In the genomic region with DNA sequence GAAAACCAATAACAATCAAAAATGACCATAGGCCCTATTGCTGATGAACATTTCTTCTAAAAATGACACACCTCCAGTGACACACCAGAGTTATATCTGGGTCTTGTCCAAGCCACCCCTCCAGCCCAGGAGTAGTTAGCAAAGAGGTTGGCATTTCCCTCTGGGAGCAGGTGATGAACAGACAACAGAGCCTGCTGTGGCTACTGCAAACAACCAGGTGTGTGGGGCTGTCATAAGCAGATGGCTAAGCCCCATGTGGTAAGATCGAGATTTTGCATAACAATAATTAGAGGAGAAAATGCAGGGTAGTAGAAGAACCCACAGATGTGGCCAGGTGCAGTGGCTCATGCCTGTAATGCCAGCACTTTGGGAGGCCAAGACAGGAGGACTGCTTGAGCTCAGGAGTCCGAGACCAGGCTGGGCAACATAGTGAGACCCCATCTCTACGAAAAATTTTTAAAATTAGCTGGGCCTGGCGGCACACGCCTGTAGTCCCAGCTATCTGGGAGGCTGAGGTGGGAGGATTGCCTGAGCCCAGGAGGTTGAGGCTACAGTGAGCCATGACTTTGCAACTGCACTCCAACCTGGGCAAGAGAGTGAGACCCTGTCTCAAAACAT, we compare ENCODE assay signal across 1 cellular context.
TF ChIP-seq lines count a peak whose summit lies in the region.

No MANE protein-coding gene starts in this region.

TF ChIP-seq in HepG2, 621 proteins besides CTCF, POLR2A, EP300 and RAD21:
- TF ChIP-seq, protein P1, sequence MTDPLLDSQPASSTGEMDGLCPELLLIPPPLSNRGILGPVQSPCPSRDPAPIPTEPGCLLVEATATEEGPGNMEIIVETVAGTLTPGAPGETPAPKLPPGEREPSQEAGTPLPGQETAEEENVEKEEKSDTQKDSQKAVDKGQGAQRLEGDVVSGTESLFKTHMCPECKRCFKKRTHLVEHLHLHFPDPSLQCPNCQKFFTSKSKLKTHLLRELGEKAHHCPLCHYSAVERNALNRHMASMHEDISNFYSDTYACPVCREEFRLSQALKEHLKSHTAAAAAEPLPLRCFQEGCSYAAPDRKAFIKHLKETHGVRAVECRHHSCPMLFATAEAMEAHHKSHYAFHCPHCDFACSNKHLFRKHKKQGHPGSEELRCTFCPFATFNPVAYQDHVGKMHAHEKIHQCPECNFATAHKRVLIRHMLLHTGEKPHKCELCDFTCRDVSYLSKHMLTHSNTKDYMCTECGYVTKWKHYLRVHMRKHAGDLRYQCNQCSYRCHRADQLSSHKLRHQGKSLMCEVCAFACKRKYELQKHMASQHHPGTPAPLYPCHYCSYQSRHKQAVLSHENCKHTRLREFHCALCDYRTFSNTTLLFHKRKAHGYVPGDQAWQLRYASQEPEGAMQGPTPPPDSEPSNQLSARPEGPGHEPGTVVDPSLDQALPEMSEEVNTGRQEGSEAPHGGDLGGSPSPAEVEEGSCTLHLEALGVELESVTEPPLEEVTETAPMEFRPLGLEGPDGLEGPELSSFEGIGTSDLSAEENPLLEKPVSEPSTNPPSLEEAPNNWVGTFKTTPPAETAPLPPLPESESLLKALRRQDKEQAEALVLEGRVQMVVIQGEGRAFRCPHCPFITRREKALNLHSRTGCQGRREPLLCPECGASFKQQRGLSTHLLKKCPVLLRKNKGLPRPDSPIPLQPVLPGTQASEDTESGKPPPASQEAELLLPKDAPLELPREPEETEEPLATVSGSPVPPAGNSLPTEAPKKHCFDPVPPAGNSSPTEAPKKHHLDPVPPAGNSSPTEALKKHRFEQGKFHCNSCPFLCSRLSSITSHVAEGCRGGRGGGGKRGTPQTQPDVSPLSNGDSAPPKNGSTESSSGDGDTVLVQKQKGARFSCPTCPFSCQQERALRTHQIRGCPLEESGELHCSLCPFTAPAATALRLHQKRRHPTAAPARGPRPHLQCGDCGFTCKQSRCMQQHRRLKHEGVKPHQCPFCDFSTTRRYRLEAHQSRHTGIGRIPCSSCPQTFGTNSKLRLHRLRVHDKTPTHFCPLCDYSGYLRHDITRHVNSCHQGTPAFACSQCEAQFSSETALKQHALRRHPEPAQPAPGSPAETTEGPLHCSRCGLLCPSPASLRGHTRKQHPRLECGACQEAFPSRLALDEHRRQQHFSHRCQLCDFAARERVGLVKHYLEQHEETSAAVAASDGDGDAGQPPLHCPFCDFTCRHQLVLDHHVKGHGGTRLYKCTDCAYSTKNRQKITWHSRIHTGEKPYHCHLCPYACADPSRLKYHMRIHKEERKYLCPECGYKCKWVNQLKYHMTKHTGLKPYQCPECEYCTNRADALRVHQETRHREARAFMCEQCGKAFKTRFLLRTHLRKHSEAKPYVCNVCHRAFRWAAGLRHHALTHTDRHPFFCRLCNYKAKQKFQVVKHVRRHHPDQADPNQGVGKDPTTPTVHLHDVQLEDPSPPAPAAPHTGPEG (CRISPR knock-in tag; IDR thresholded peaks at IDR 0.05) = no peak
- TF ChIP-seq ZNF770 (CRISPR knock-in tag; IDR thresholded peaks at IDR 0.05) (peak; percentile 20; the same call in 1 of the 2 replicates), ZNF121 (CRISPR knock-in tag; IDR thresholded peaks at IDR 0.05) (peak; percentile 70; the same call in 1 of the 2 replicates)
